ENCODE assay signal across 7 cellular contexts in genomic region chr2:131093843-131094654, GRCh38. TPM values are rescaled to one million over a fixed set of nuclear protein-coding genes. Genes with fewer than 3 reads are reported as not detected.
DNase-seq lines count a peak whose midpoint lies in the region; ATAC-seq, FAIRE-seq and TF ChIP-seq lines count a peak whose summit lies in the region.
"Not testable (repeated sequence)": the region's sequence is repeated elsewhere in the genome, so short reads cannot be mapped to it uniquely, and the experiment has no call there.

No MANE protein-coding gene starts in this region.

- H3K4me3 ChIP-seq in HL-60 (replicated peaks; ENCODE audit: insufficient read depth, low read length): peak overlapping the region; percentile 75
- peak overlapping the region; percentile 74 for H3K4me3 ChIP-seq in fibroblast of mammary gland (ENCODE audit: control insufficient read depth, low read depth, low read length)
- H3K4me3 ChIP-seq in mesenchymal stem cell (ENCODE audit: insufficient read depth in 1 of 2, low read depth in 1 of 2, low read length in 2 of 2): peak overlapping the region; percentile 62 to 78
- peak overlapping the region; percentile 56 to 97 for H3K4me3 ChIP-seq in small intestine (ENCODE audit: low read depth in 1 of 2, low read length in 2 of 2)

- H3K4me2 ChIP-seq in mesenchymal stem cell (ENCODE audit: low read length, poor library complexity, severe bottlenecking): peak overlapping the region; percentile 68

- peak overlapping the region; percentile 89 for H3K9ac ChIP-seq in mesenchymal stem cell (ENCODE audit: low read length)

- not testable (repeated sequence) for H3K36me3 ChIP-seq in mesenchymal stem cell (ENCODE audit: control insufficient read depth in 1 of 2, insufficient read depth in 2 of 2, low read depth in 1 of 2, low read length in 2 of 2); small intestine (ENCODE audit: control insufficient read depth in 2 of 2, insufficient read depth in 2 of 2, low read length in 2 of 2)

- H3K23ac ChIP-seq in mesenchymal stem cell (ENCODE audit: low read length in 2 of 2): not testable (repeated sequence)

- peak; percentile 0 for ATAC-seq in GM19324 (IDR thresholded peaks at IDR 0.05; ENCODE audit: low FRiP score, unreplicated experiment)
- not testable (repeated sequence) for ATAC-seq in T-helper 17 cell

- not testable (repeated sequence) for H2BK120ac ChIP-seq in mesenchymal stem cell (ENCODE audit: low read depth, low read length)

- H3K79me1 ChIP-seq in mesenchymal stem cell (replicated peaks; ENCODE audit: low read length, poor library complexity, severe bottlenecking): not testable (repeated sequence)

- H3K4me3 Mint-ChIP-seq in T-helper 17 cell: peak overlapping the region; percentile 95

- not testable (repeated sequence) for H3K27me3 Mint-ChIP-seq in T-helper 17 cell

- FAIRE-seq in small intestine (lab: Jason Lieb, UNC): not testable (repeated sequence)

- TF ChIP-seq CTCF in HL-60 (IDR thresholded peaks at IDR 0.05; ENCODE audit: insufficient read depth, low read length); fibroblast of mammary gland (conservative IDR thresholded peaks at IDR 0.05; ENCODE audit: control insufficient read depth, insufficient read depth, low read depth, low read length): not testable (repeated sequence)

- peak overlapping the region in 1 of 2 experiments; percentile 48 for H3K14ac ChIP-seq in mesenchymal stem cell (ENCODE audit: low read length in 2 of 2)

- H3K27me3 ChIP-seq in HL-60 (ENCODE audit: insufficient read depth, poor library complexity, severe bottlenecking); mesenchymal stem cell (ENCODE audit: control insufficient read depth in 1 of 2, insufficient read depth in 1 of 2, low read length in 2 of 2); small intestine (ENCODE audit: control insufficient read depth in 2 of 2, insufficient read depth in 2 of 2, low read length in 2 of 2): not testable (repeated sequence)

- peak overlapping the region in 1 of 2 experiments; percentile 24 for H3K18ac ChIP-seq in mesenchymal stem cell (ENCODE audit: low read depth in 1 of 2, low read length in 2 of 2)

- not testable (repeated sequence) for H3K9me3 ChIP-seq in T-helper 17 cell (ENCODE audit: control insufficient read depth, low read length, poor library complexity, severe bottlenecking); mesenchymal stem cell (ENCODE audit: control insufficient read depth, low read length); small intestine (ENCODE audit: control insufficient read depth, low read depth)

- not testable (repeated sequence) for H2BK15ac ChIP-seq in mesenchymal stem cell (ENCODE audit: low read depth, poor library complexity, severe bottlenecking)

- H2AK5ac ChIP-seq in mesenchymal stem cell (ENCODE audit: low read length, severe bottlenecking): peak overlapping the region; percentile 57

- not testable (repeated sequence) for H4K8ac ChIP-seq in mesenchymal stem cell (ENCODE audit: low read length)

- 53% methylated on average over 34 of the region's 34 CpGs for WGBS in mesenchymal stem cell
- 9 to 31% (median 16%) methylated on average over 33 to 34 of the region's 34 CpGs for WGBS in small intestine, 3 donors

- H2AFZ ChIP-seq in mesenchymal stem cell (ENCODE audit: low read depth, low read length): not testable (repeated sequence)

- H3K27ac ChIP-seq in HL-60 (replicated peaks) (peak overlapping the region; percentile 87), angular gyrus (ENCODE audit: low read depth, low read length) (peak overlapping the region; percentile 85), mesenchymal stem cell (ENCODE audit: low read length, poor library complexity, severe bottlenecking) (peak overlapping the region; percentile 70), small intestine (ENCODE audit: low read depth in 1 of 2, low read length in 1 of 2) (peak overlapping the region; percentile 97 to 99)

- not testable (repeated sequence) for H4K91ac ChIP-seq in mesenchymal stem cell (ENCODE audit: low read length)

- peak in 1 of 2 experiments; percentile 7 for DNase-seq in HL-60 (ENCODE audit: low read depth in 1 of 2, low spot score in 1 of 2)
- DNase-seq in T-helper 17 cell; fibroblast of mammary gland (ENCODE audit: low read depth); mesenchymal stem cell: not testable (repeated sequence)
- DNase-seq in small intestine: peak; percentile 30

- not testable (repeated sequence) for H3K36me3 Mint-ChIP-seq in T-helper 17 cell (ENCODE audit: low read depth)

- not testable (repeated sequence) for H3K4me1 ChIP-seq in mesenchymal stem cell (ENCODE audit: control insufficient read depth, insufficient read depth, low read depth, low read length); small intestine (ENCODE audit: control insufficient read depth in 2 of 2, insufficient read depth in 1 of 2, low read depth in 1 of 2, low read length in 1 of 2)

- peak overlapping the region in 1 of 2 experiments; percentile 61 for H3K4ac ChIP-seq in mesenchymal stem cell (ENCODE audit: low read depth in 1 of 2, low read length in 2 of 2)

- not testable (repeated sequence) for H3K4me1 Mint-ChIP-seq in T-helper 17 cell

- H2BK12ac ChIP-seq in mesenchymal stem cell (ENCODE audit: low read length in 2 of 2): not testable (repeated sequence)

- H3K27ac Mint-ChIP-seq in T-helper 17 cell: peak overlapping the region; percentile 98

- H2BK5ac ChIP-seq in mesenchymal stem cell (ENCODE audit: low read depth, low read length, poor library complexity, severe bottlenecking): peak overlapping the region; percentile 3

RNA-seq across cellular contexts. Expression of gene FAM168B, which starts 0.8 kb away (rescaled TPM):
- total RNA-seq in T-helper 17 cell: 10 to 100 TPM; 56.1 to 71.2 TPM
- polyA plus RNA-seq in mesenchymal stem cell (2013, experiment 1 of 2): 108 TPM
- polyA plus RNA-seq in mesenchymal stem cell (2013, experiment 2 of 2): 105 TPM
- polyA plus RNA-seq in small intestine: 10 to 100 TPM; 25.5 to 45.2 (median 30.8) TPM

RNA-seq across cellular contexts. Expression of gene PLEKHB2, which starts 11.1 kb away (rescaled TPM):
- total RNA-seq in T-helper 17 cell: 10 to 100 TPM; 68.1 to 72.6 TPM
- 58.0 TPM for polyA plus RNA-seq in mesenchymal stem cell (2013, experiment 1 of 2)
- 59.1 TPM for polyA plus RNA-seq in mesenchymal stem cell (2013, experiment 2 of 2)
- polyA plus RNA-seq in small intestine: 10 to 100 TPM; 40.3 to 78.7 (median 54.0) TPM
